In the genomic region with DNA sequence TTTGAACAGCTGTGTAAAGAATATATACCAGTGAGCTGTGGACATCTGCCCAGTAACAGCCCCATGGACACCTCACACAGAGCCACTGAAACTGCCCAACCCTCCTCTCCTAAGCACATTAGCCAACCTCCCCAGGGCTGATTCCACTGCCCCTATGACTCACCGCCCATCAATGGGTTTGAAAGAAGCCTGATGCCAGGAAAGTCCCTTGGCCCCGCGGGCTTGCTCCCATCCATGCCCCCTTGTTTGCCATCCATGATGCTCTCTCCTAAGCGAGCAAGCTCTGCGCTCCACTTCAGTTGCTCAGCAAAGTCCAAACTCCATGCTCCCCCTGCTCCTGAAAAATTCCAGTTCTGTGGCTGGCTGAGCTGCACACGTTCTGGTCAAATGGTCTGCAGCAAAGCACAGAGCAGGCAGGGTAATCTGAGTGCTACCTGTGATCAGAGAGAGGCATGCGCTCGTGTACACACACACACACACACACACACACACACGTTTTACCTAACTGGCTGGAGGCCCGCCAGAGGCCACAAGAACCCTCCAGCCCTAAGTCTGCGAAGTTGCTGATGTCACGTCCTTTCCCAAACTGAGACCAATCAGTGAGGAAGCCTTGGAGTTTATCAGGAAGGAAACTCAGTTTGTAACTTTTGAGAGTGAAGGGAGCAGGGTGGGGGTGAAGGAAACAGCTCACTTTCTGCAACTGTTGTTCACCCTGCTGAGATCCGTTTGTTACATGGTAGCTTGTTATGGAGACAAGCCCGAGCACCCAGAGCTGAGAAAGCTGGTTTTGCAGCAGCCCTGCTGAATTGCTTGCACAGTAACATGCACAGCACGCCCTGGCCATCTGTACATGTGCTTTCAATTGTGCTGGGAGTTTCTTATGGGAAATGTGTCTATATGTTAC, we compare ENCODE assay signal across 8 cellular contexts. TPM values are rescaled to one million over a fixed set of nuclear protein-coding genes. Genes with fewer than 3 reads are reported as not detected.
DNase-seq lines count a peak whose midpoint lies in the region; ATAC-seq, FAIRE-seq and TF ChIP-seq lines count a peak whose summit lies in the region.

A gene with protein sequence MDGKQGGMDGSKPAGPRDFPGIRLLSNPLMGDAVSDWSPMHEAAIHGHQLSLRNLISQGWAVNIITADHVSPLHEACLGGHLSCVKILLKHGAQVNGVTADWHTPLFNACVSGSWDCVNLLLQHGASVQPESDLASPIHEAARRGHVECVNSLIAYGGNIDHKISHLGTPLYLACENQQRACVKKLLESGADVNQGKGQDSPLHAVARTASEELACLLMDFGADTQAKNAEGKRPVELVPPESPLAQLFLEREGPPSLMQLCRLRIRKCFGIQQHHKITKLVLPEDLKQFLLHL (minus strand): TSS at position 466 of the 904 bp plus-strand sequence. CDS start 209 bp downstream, at position 257.

- peak within 1 kb of the TSS in 4 of 8 donors; percentile 43 to 90 (median 63) for H3K27ac Mint-ChIP-seq in CD8-positive, alpha-beta memory T cell
- H3K27ac Mint-ChIP-seq in astrocyte (ENCODE audit: unreplicated experiment): no peak within 1 kb of the TSS

- peak in 2 of 5 donors; percentile 8 to 46 for DNase-seq in CD8-positive, alpha-beta memory T cell
- DNase-seq in NCI-H748 treated with DMSO at 0.1 percent for 48 hours (lab: John Stamatoyannopoulos, UW) (peak; percentile 40), astrocyte (ENCODE audit: low read depth) (peak; percentile 9), thoracic aorta (ENCODE audit: low spot score) (no peak), cerebellum (ENCODE audit: low spot score) (no peak)
- no peak for DNase-seq in stimulated activated CD4-positive, alpha-beta T cell treated with anti-CD3 and anti-CD28 coated beads, Interleukin-12 subunit alpha, Interleukin-12 subunit beta, amount 100 ng/mL, for 4 hours

- TF ChIP-seq CTCF in astrocyte (IDR thresholded peaks at IDR 0.05; ENCODE audit: insufficient read depth, low read depth, low read length) (no peak), thoracic aorta (IDR thresholded peaks at IDR 0.05) (no peak)

- H3K9ac ChIP-seq in astrocyte (ENCODE audit: low read length): no peak within 1 kb of the TSS

- H3K4me1 Mint-ChIP-seq in CD8-positive, alpha-beta memory T cell: peaks cover 4 to 11% (median 8%) of the 10 kb centered on the region in 3 donors
- peaks cover 6% of the 10 kb centered on the region for H3K4me1 Mint-ChIP-seq in astrocyte (ENCODE audit: low read depth, unreplicated experiment)

- peak; percentile 100 for FAIRE-seq in astrocyte (lab: Jason Lieb, UNC)
- FAIRE-seq in islet of Langerhans (lab: Jason Lieb, UNC): peak; percentile 30

- POLR2A ChIA-PET in CD8-positive, alpha-beta memory T cell (lab: Charles Lee): no interaction called here

- ATAC-seq in GM19395 (IDR thresholded peaks at IDR 0.05; ENCODE audit: unreplicated experiment): peak; percentile 58
- ATAC-seq in thoracic aorta (ENCODE audit: insufficient number of reproducible peaks, low FRiP score, low read depth): no peak

- H3K79me2 ChIP-seq in astrocyte (ENCODE audit: insufficient read depth, low read length): no peaks in the 10 kb centered on the region

- H3K4me1 ChIP-seq in CD8-positive, alpha-beta memory T cell (ENCODE audit: insufficient read depth, low read length): peaks cover 6% of the 10 kb centered on the region
- H3K4me1 ChIP-seq in astrocyte (ENCODE audit: insufficient read depth, low read length) (no peaks in the 10 kb centered on the region), thoracic aorta (ENCODE audit: control insufficient read depth in 1 of 2, low read depth in 2 of 2) (no peaks in the 10 kb centered on the region)

- no peaks in the 10 kb centered on the region for H3K36me3 ChIP-seq in CD8-positive, alpha-beta memory T cell (ENCODE audit: insufficient read depth, low read length)
- H3K36me3 ChIP-seq in astrocyte (ENCODE audit: insufficient read depth, low read length) (no peaks in the 10 kb centered on the region), thoracic aorta (no peaks in the 10 kb centered on the region)

- peaks cover 0 to 2% (median 0%) of the 10 kb centered on the region in 5 donors for H3K9me3 Mint-ChIP-seq in CD8-positive, alpha-beta memory T cell
- no peaks in the 10 kb centered on the region for H3K9me3 Mint-ChIP-seq in astrocyte (ENCODE audit: unreplicated experiment)

- no peaks in the 10 kb centered on the region for H4K20me1 ChIP-seq in astrocyte (ENCODE audit: insufficient read depth, low read length)

- peak within 1 kb of the TSS; percentile 36 for H3K4me2 ChIP-seq in astrocyte (ENCODE audit: low read length)

- H3K27me3 ChIP-seq in CD8-positive, alpha-beta memory T cell (ENCODE audit: insufficient read depth, low read length, poor library complexity, severe bottlenecking): no peaks in the 10 kb centered on the region
- H3K27me3 ChIP-seq in astrocyte (ENCODE audit: insufficient read depth, low read length) (no peaks in the 10 kb centered on the region), thoracic aorta (replicated peaks; ENCODE audit: insufficient read depth) (no peaks in the 10 kb centered on the region)

- CTCF ChIA-PET in CD8-positive, alpha-beta memory T cell (lab: Charles Lee): no interaction called here

- H3K9me3 ChIP-seq in CD8-positive, alpha-beta memory T cell (ENCODE audit: low read length): no peaks in the 10 kb centered on the region
- H3K9me3 ChIP-seq in astrocyte (ENCODE audit: insufficient read depth, low read depth, low read length): no peaks in the 10 kb centered on the region
- no peaks in the 10 kb centered on the region for H3K9me3 ChIP-seq in thoracic aorta

- peak within 1 kb of the TSS; percentile 26 for H2AFZ ChIP-seq in astrocyte (ENCODE audit: low read depth, low read length)

- no peak within 1 kb of the TSS for H3K4me3 ChIP-seq in CD8-positive, alpha-beta memory T cell (ENCODE audit: low read length)
- H3K4me3 ChIP-seq in astrocyte (ENCODE audit: insufficient read depth, low read depth, low read length) (no peak within 1 kb of the TSS), thoracic aorta (peak within 1 kb of the TSS; percentile 49)

- no peaks in the 10 kb centered on the region for H3K36me3 Mint-ChIP-seq in CD8-positive, alpha-beta memory T cell
- H3K36me3 Mint-ChIP-seq in astrocyte (ENCODE audit: low read depth, unreplicated experiment): no peaks in the 10 kb centered on the region

- no peak within 1 kb of the TSS for H3K27ac ChIP-seq in CD8-positive, alpha-beta memory T cell (ENCODE audit: low read depth, low read length)
- H3K27ac ChIP-seq in astrocyte (ENCODE audit: low read depth, low read length) (no peak within 1 kb of the TSS), thoracic aorta (no peak within 1 kb of the TSS)

- H3K4me3 Mint-ChIP-seq in CD8-positive, alpha-beta memory T cell: peak within 1 kb of the TSS in 4 of 7 donors; percentile 42 to 76 (median 58)
- H3K4me3 Mint-ChIP-seq in astrocyte (ENCODE audit: unreplicated experiment): no peak within 1 kb of the TSS

- H3K27me3 Mint-ChIP-seq in CD8-positive, alpha-beta memory T cell: peaks cover 0 to 8% of the 10 kb centered on the region in 2 donors
- H3K27me3 Mint-ChIP-seq in astrocyte (ENCODE audit: low read depth, unreplicated experiment): peaks cover 4% of the 10 kb centered on the region

RNA-seq across cellular contexts. Expression of the gene that starts here (rescaled TPM):
- total RNA-seq in CD8-positive, alpha-beta memory T cell: under 1 TPM in 1 of 2 experiments, not detected in 1; 0.18 TPM
- polyA plus RNA-seq in CD8-positive, alpha-beta memory T cell: 0.71 TPM
- total RNA-seq in astrocyte (0.27 TPM in 1 of 2 replicates, not detected in the other), thoracic aorta (1 to 10 TPM; 1.2 to 2.5 TPM), cerebellum (1.3 TPM)

Comparison
In these comparisons a context has a peak if more than half of its experiments do, and no peak if none do; other contexts are left out.
1. Peak in DNase-seq and H3K4me2 ChIP-seq in astrocyte; RNA of the gene not detected or under 1 TPM.